Comparison of ENCODE assay signal across 2 cellular contexts in the genomic region with DNA sequence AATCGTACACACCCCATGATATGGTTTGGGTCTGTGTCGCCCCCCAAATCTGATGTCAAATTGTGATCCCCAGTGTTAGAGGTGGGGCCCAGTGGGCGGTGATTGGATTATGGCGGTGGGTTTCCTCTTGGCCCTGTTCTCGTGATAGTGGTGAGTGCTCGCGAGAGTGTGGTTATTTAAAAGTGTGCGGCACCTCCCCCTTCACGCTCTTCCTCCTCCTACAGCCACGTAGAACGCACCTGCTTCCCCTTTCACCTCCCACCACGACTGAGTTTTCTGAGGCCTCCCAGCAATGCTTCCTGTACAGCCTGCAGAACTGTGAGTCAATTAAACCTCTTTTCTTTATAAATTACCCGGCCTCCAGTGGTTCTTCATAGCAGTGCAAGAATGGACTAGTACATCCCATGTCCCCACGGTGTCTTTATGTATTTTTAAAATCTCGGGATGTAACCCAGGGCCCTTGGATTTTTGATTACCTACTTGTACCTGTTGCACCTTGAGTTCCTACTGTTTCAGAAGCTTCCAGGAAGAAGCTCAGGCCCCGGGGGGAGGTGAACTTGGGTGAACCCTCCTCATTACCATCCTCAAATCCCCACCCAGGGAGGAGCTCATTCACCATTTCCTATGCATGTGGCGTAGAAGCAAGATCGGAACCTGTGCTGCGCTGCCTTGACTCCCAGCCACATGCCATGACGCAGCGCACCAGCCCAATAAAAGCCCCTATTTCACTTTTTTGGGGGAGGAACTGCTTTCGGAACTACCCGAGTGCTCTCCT.
TF ChIP-seq lines count a peak whose summit lies in the region.

No MANE protein-coding gene starts in this region.

TF ChIP-seq in GM12878, 131 proteins besides CTCF, POLR2A, EP300 and RAD21 (continued from another document):
- TF ChIP-seq ZBTB40 (IDR thresholded peaks at IDR 0.05; ENCODE audit: borderline replicate concordance) (no peak), RB1 (IDR thresholded peaks at IDR 0.05; ENCODE audit: borderline replicate concordance) (no peak), MEF2A (IDR thresholded peaks at IDR 0.05; ENCODE audit: insufficient read depth, low read depth, low read length) (no peak), PRDM15 (CRISPR knock-in tag; IDR thresholded peaks at IDR 0.05) (no peak), ZNF207 (IDR thresholded peaks at IDR 0.05; ENCODE audit: borderline replicate concordance) (no peak), BCL11A (IDR thresholded peaks at IDR 0.05; ENCODE audit: low read depth, low read length) (no peak), NFIC (IDR thresholded peaks at IDR 0.05; ENCODE audit: low read depth, low read length) (no peak), LARP7 (IDR thresholded peaks at IDR 0.05) (no peak)
- TF ChIP-seq, protein P1, sequence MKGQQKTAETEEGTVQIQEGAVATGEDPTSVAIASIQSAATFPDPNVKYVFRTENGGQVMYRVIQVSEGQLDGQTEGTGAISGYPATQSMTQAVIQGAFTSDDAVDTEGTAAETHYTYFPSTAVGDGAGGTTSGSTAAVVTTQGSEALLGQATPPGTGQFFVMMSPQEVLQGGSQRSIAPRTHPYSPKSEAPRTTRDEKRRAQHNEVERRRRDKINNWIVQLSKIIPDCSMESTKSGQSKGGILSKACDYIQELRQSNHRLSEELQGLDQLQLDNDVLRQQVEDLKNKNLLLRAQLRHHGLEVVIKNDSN (IDR thresholded peaks at IDR 0.05; ENCODE audit: borderline replicate concordance, extremely low read length, insufficient read depth, low read depth, low read length) = no peak

TF ChIP-seq in WTC11, 78 proteins besides CTCF, POLR2A, EP300 and RAD21 (continued from another document):
- TF ChIP-seq, protein P2, sequence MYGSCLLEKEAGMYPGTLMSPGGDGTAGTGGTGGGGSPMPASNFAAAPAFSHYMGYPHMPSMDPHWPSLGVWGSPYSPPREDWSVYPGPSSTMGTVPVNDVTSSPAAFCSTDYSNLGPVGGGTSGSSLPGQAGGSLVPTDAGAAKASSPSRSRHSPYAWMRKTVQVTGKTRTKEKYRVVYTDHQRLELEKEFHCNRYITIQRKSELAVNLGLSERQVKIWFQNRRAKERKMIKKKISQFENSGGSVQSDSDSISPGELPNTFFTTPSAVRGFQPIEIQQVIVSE (CRISPR knock-in tag; IDR thresholded peaks at IDR 0.05; ENCODE audit: borderline replicate concordance) = no peak
- no peak for TF ChIP-seq IRF1 (CRISPR knock-in tag; IDR thresholded peaks at IDR 0.05)
- TF ChIP-seq, protein P3, sequence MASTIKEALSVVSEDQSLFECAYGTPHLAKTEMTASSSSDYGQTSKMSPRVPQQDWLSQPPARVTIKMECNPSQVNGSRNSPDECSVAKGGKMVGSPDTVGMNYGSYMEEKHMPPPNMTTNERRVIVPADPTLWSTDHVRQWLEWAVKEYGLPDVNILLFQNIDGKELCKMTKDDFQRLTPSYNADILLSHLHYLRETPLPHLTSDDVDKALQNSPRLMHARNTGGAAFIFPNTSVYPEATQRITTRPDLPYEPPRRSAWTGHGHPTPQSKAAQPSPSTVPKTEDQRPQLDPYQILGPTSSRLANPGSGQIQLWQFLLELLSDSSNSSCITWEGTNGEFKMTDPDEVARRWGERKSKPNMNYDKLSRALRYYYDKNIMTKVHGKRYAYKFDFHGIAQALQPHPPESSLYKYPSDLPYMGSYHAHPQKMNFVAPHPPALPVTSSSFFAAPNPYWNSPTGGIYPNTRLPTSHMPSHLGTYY (CRISPR knock-in tag; IDR thresholded peaks at IDR 0.05) = no peak
- no peak for TF ChIP-seq MAX (CRISPR knock-in tag; IDR thresholded peaks at IDR 0.05)
- TF ChIP-seq, protein P4, sequence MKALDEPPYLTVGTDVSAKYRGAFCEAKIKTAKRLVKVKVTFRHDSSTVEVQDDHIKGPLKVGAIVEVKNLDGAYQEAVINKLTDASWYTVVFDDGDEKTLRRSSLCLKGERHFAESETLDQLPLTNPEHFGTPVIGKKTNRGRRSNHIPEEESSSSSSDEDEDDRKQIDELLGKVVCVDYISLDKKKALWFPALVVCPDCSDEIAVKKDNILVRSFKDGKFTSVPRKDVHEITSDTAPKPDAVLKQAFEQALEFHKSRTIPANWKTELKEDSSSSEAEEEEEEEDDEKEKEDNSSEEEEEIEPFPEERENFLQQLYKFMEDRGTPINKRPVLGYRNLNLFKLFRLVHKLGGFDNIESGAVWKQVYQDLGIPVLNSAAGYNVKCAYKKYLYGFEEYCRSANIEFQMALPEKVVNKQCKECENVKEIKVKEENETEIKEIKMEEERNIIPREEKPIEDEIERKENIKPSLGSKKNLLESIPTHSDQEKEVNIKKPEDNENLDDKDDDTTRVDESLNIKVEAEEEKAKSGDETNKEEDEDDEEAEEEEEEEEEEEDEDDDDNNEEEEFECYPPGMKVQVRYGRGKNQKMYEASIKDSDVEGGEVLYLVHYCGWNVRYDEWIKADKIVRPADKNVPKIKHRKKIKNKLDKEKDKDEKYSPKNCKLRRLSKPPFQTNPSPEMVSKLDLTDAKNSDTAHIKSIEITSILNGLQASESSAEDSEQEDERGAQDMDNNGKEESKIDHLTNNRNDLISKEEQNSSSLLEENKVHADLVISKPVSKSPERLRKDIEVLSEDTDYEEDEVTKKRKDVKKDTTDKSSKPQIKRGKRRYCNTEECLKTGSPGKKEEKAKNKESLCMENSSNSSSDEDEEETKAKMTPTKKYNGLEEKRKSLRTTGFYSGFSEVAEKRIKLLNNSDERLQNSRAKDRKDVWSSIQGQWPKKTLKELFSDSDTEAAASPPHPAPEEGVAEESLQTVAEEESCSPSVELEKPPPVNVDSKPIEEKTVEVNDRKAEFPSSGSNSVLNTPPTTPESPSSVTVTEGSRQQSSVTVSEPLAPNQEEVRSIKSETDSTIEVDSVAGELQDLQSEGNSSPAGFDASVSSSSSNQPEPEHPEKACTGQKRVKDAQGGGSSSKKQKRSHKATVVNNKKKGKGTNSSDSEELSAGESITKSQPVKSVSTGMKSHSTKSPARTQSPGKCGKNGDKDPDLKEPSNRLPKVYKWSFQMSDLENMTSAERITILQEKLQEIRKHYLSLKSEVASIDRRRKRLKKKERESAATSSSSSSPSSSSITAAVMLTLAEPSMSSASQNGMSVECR (CRISPR knock-in tag; IDR thresholded peaks at IDR 0.05; ENCODE audit: borderline replicate concordance) = no peak
- TF ChIP-seq TEAD1 (CRISPR knock-in tag; IDR thresholded peaks at IDR 0.05) = no peak
- no peak for TF ChIP-seq NR3C1 (CRISPR knock-in tag; conservative IDR thresholded peaks at IDR 0.05; ENCODE audit: low read depth)
- TF ChIP-seq, protein P5, sequence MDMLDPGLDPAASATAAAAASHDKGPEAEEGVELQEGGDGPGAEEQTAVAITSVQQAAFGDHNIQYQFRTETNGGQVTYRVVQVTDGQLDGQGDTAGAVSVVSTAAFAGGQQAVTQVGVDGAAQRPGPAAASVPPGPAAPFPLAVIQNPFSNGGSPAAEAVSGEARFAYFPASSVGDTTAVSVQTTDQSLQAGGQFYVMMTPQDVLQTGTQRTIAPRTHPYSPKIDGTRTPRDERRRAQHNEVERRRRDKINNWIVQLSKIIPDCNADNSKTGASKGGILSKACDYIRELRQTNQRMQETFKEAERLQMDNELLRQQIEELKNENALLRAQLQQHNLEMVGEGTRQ (CRISPR knock-in tag; IDR thresholded peaks at IDR 0.05) = no peak
- no peak for TF ChIP-seq ZNF425 (CRISPR knock-in tag; conservative IDR thresholded peaks at IDR 0.05)
- TF ChIP-seq ZBTB43 (CRISPR knock-in tag; IDR thresholded peaks at IDR 0.05) = no peak
- TF ChIP-seq ZNF138 (CRISPR knock-in tag; conservative IDR thresholded peaks at IDR 0.05) = no peak
- no peak for TF ChIP-seq ATF1 (CRISPR knock-in tag; IDR thresholded peaks at IDR 0.05)
- TF ChIP-seq ZNF281 (CRISPR knock-in tag; IDR thresholded peaks at IDR 0.05) = no peak
